20 cellular contexts compared by ENCODE assay signal in the genomic region with DNA sequence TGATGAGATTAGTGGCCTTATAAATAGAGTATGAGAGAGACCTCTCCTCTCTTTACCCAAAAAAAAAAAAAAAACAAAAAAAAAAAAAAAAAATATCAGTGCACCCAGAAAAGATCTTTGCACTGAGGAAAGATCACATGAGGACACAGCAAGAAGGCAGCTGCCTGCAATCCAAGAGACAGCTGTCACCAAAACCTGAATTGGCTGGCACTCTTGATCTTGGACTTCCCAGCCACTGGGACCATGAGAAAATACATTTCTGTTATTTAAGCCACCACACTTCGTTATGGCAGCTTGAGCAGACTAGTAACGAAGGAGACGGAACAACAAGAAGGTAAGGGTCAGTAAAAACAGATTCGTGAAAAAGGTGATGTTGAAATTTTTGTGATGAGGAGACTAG. TPM values are rescaled to one million over a fixed set of nuclear protein-coding genes. Genes with fewer than 3 reads are reported as not detected.
DNase-seq lines count a peak whose midpoint lies in the region; ATAC-seq and TF ChIP-seq lines count a peak whose summit lies in the region.
"Had no signal": no experiment of that assay in that cellular context is flagged by ENCODE, and none has a peak within 500 bp of the region (broad histone marks: within the 10 kb centered on the region; RNA-seq: fewer than 3 reads in every experiment).

No MANE protein-coding gene starts in this region.

- H3K4me1 Mint-ChIP-seq in activated CD4-positive, alpha-beta T cell treated with anti-CD3 and anti-CD28 coated beads, Interleukin-2, amount 10 ng/mL, durations not matched to agents 24 days and 14 days, result peaks cover 8% of the 10 kb centered on the region
- H3K4me1 Mint-ChIP-seq in activated CD4-positive, alpha-beta T cell treated with anti-CD3 and anti-CD28 coated beads, Interleukin-2, amount 10 ng/mL, durations not matched to agents 7 days and 5 days, result peaks cover 6% of the 10 kb centered on the region

- TF ChIP-seq POLR2A in spleen (IDR thresholded peaks at IDR 0.05) (no peak), uterus (IDR thresholded peaks at IDR 0.05) (no peak), prostate gland (IDR thresholded peaks at IDR 0.05) (no peak)

- no peak overlapping the region for H3K9ac ChIP-seq in Karpas-422 (ENCODE audit: low read length)

- H3K79me2 ChIP-seq in Karpas-422 (ENCODE audit: low read length), result no peaks in the 10 kb centered on the region

- H3K4me1 ChIP-seq in Karpas-422 (ENCODE audit: low read length), result peaks cover 6% of the 10 kb centered on the region
- peaks cover 14% of the 10 kb centered on the region for H3K4me1 ChIP-seq in effector memory CD4-positive, alpha-beta T cell (ENCODE audit: control insufficient read depth, insufficient read depth, low read length, poor library complexity, severe bottlenecking)
- peaks cover 0 to 19% (median 5%) of the 10 kb centered on the region in 6 donors for H3K4me1 ChIP-seq in spleen
- no peaks in the 10 kb centered on the region for H3K4me1 ChIP-seq in uterus
- H3K4me1 ChIP-seq in prostate gland (replicated peaks), result no peaks in the 10 kb centered on the region
- H3K4me1 ChIP-seq: BE2C, psoas muscle had no signal

- peaks cover 4% of the 10 kb centered on the region for H3K36me3 Mint-ChIP-seq in activated CD4-positive, alpha-beta T cell treated with anti-CD3 and anti-CD28 coated beads, Interleukin-2, amount 10 ng/mL, durations not matched to agents 24 days and 14 days (ENCODE audit: low read depth)
- H3K36me3 Mint-ChIP-seq in activated CD4-positive, alpha-beta T cell treated with anti-CD3 and anti-CD28 coated beads, Interleukin-2, amount 10 ng/mL, durations not matched to agents 7 days and 5 days (ENCODE audit: low read depth), result peaks cover 3% of the 10 kb centered on the region

- peak overlapping the region; percentile 96 for H2AFZ ChIP-seq in Karpas-422 (ENCODE audit: low read length)

- CTCF ChIA-PET in activated CD4-positive, alpha-beta T cell treated with anti-CD3 and anti-CD28 coated beads, Interleukin-2, amount 10 ng/mL, durations not matched to agents 7 days and 5 days (lab: Charles Lee), result interaction anchor here (1.0 kb wide), 1 partner anchor 18 kb away, joined by 4 read pairs; no protein-coding TSS in a partner anchor

- no peaks in the 10 kb centered on the region for H3K27me3 ChIP-seq in Karpas-422 (ENCODE audit: low read length)
- no peaks in the 10 kb centered on the region for H3K27me3 ChIP-seq in effector memory CD4-positive, alpha-beta T cell (replicated peaks; ENCODE audit: control insufficient read depth, insufficient read depth, low read length, poor library complexity, severe bottlenecking)
- H3K27me3 ChIP-seq in spleen (replicated peaks in 1 of 7), result no peaks in the 10 kb centered on the region
- no peaks in the 10 kb centered on the region for H3K27me3 ChIP-seq in uterus
- no peaks in the 10 kb centered on the region for H3K27me3 ChIP-seq in prostate gland (replicated peaks; ENCODE audit: insufficient read depth)
- H3K27me3 ChIP-seq: BE2C, cardiac muscle cell, SJSA1 had no signal

- intact Hi-C loops in activated CD4-positive, alpha-beta T cell treated with anti-CD3 and anti-CD28 coated beads, Interleukin-2, amount 10 ng/mL, durations not matched to agents 24 days and 14 days (cut with micrococcal nuclease), result loop anchor here (1.0 to 5.0 kb wide), 4 partner anchors 35 to 429 kb away; a partner anchor contains a TSS
- intact Hi-C loops in spleen (cut with DNase I; ENCODE audit: low total_unique reads), result no loop called here
- intact Hi-C loops in uterus (cut with DNase I; ENCODE audit: low total_unique reads), result no loop called here
- intact Hi-C loops in prostate gland (cut with DNase I), result no loop called here

- H3K27ac ChIP-seq in Karpas-422 (ENCODE audit: low read length) (no peak overlapping the region), spleen (peak overlapping the region in 7 of 8 donors; percentile 61 to 81 (median 74)), uterus (no peak overlapping the region), prostate gland (no peak overlapping the region)
- peak overlapping the region; percentile 52 for H3K27ac ChIP-seq in effector memory CD4-positive, alpha-beta T cell (ENCODE audit: insufficient read depth, low read length, poor library complexity, severe bottlenecking)
- H3K27ac ChIP-seq: cardiac muscle cell, psoas muscle, SJSA1 had no signal

- no peak overlapping the region for H3K27ac Mint-ChIP-seq in activated CD4-positive, alpha-beta T cell treated with anti-CD3 and anti-CD28 coated beads, Interleukin-2, amount 10 ng/mL, durations not matched to agents 24 days and 14 days
- no peak overlapping the region for H3K27ac Mint-ChIP-seq in activated CD4-positive, alpha-beta T cell treated with anti-CD3 and anti-CD28 coated beads, Interleukin-2, amount 10 ng/mL, durations not matched to agents 7 days and 5 days
- H3K27ac Mint-ChIP-seq: activated naive CD4-positive, alpha-beta T cell treated with anti-CD3 and anti-CD28 coated beads for 36 hours; HFFc6 had no signal

- H3K4me3 ChIP-seq in Karpas-422 (ENCODE audit: low read length) (peak overlapping the region; percentile 51; the same call in 1 of the 2 replicates), spleen (peak overlapping the region in 3 of 8 donors; percentile 3 to 44 (median 17)), uterus (no peak overlapping the region), prostate gland (no peak overlapping the region)
- H3K4me3 ChIP-seq in effector memory CD4-positive, alpha-beta T cell (ENCODE audit: insufficient read depth, low read depth, low read length, poor library complexity, severe bottlenecking), result peak overlapping the region; percentile 43
- H3K4me3 ChIP-seq: cardiac muscle cell, psoas muscle, SJSA1 had no signal

- WGBS in spleen, 5 donors, result 94 to 98% (median 95%) methylated on average over 4 of the region's 4 CpGs
- WGBS in prostate gland, result 97% methylated on average over 4 of the region's 4 CpGs

- peak overlapping the region; percentile 55 for H3K4me2 ChIP-seq in Karpas-422 (ENCODE audit: low read depth, low read length, poor library complexity, severe bottlenecking)

- no peaks in the 10 kb centered on the region for H3K9me3 ChIP-seq in Karpas-422 (ENCODE audit: low read length)
- H3K9me3 ChIP-seq in effector memory CD4-positive, alpha-beta T cell (ENCODE audit: control insufficient read depth, low read length), result no peaks in the 10 kb centered on the region
- peaks cover 0 to 10% (median 0%) of the 10 kb centered on the region in 8 donors for H3K9me3 ChIP-seq in spleen
- no peaks in the 10 kb centered on the region for H3K9me3 ChIP-seq in uterus
- no peaks in the 10 kb centered on the region for H3K9me3 ChIP-seq in prostate gland
- H3K9me3 ChIP-seq: BE2C, SJSA1 had no signal

- H4K20me1 ChIP-seq in Karpas-422 (ENCODE audit: insufficient read depth, low read depth, low read length), result no peaks in the 10 kb centered on the region

- peaks cover 9% of the 10 kb centered on the region for H3K27me3 Mint-ChIP-seq in activated CD4-positive, alpha-beta T cell treated with anti-CD3 and anti-CD28 coated beads, Interleukin-2, amount 10 ng/mL, durations not matched to agents 24 days and 14 days
- H3K27me3 Mint-ChIP-seq in activated CD4-positive, alpha-beta T cell treated with anti-CD3 and anti-CD28 coated beads, Interleukin-2, amount 10 ng/mL, durations not matched to agents 7 days and 5 days, result no peaks in the 10 kb centered on the region

- peaks cover 13% of the 10 kb centered on the region for H3K9me3 Mint-ChIP-seq in activated CD4-positive, alpha-beta T cell treated with anti-CD3 and anti-CD28 coated beads, Interleukin-2, amount 10 ng/mL, durations not matched to agents 24 days and 14 days
- peaks cover 8% of the 10 kb centered on the region for H3K9me3 Mint-ChIP-seq in activated CD4-positive, alpha-beta T cell treated with anti-CD3 and anti-CD28 coated beads, Interleukin-2, amount 10 ng/mL, durations not matched to agents 7 days and 5 days
- H3K9me3 Mint-ChIP-seq: HFFc6 had no signal

- ATAC-seq in GM19467 (IDR thresholded peaks at IDR 0.05; ENCODE audit: unreplicated experiment), result no peak
- ATAC-seq: psoas muscle had no signal

- peak; percentile 61 for DNase-seq in activated CD4-positive, alpha-beta T cell treated with anti-CD3 and anti-CD28 coated beads, Interleukin-2, amount 10 ng/mL, durations not matched to agents 24 days and 14 days
- no peak for DNase-seq in activated CD4-positive, alpha-beta T cell treated with anti-CD3 and anti-CD28 coated beads, Interleukin-2, amount 10 ng/mL, durations not matched to agents 7 days and 5 days
- DNase-seq in Karpas-422, result no peak
- no peak for DNase-seq in effector memory CD4-positive, alpha-beta T cell
- no peak for DNase-seq in spleen
- no peak for DNase-seq in uterus
- no peak for DNase-seq in prostate gland (ENCODE audit: low spot score)
- DNase-seq: anterior cingulate cortex, BE2C, islet precursor cell, mammary epithelial cell, NCI-H146, NCI-H524, psoas muscle, substantia nigra had no signal

- H3K4me3 Mint-ChIP-seq in activated CD4-positive, alpha-beta T cell treated with anti-CD3 and anti-CD28 coated beads, Interleukin-2, amount 10 ng/mL, durations not matched to agents 24 days and 14 days, result no peak overlapping the region
- no peak overlapping the region for H3K4me3 Mint-ChIP-seq in activated CD4-positive, alpha-beta T cell treated with anti-CD3 and anti-CD28 coated beads, Interleukin-2, amount 10 ng/mL, durations not matched to agents 7 days and 5 days
- H3K4me3 Mint-ChIP-seq: activated naive CD4-positive, alpha-beta T cell treated with anti-CD3 and anti-CD28 coated beads for 36 hours; HFFc6 had no signal

- H3K36me3 ChIP-seq in Karpas-422 (ENCODE audit: insufficient read depth, low read length) (no peaks in the 10 kb centered on the region), spleen (no peaks in the 10 kb centered on the region), uterus (no peaks in the 10 kb centered on the region), prostate gland (no peaks in the 10 kb centered on the region)
- no peaks in the 10 kb centered on the region for H3K36me3 ChIP-seq in effector memory CD4-positive, alpha-beta T cell (ENCODE audit: control insufficient read depth, insufficient read depth, low read length)
- H3K36me3 ChIP-seq: BE2C, cardiac muscle cell, SJSA1 had no signal

- POLR2A ChIA-PET in activated CD4-positive, alpha-beta T cell treated with anti-CD3 and anti-CD28 coated beads, Interleukin-2, amount 10 ng/mL, durations not matched to agents 7 days and 5 days (lab: Charles Lee), result no interaction called here

- TF ChIP-seq CTCF in spleen (IDR thresholded peaks at IDR 0.05 in 8 of 11, conservative IDR thresholded peaks at IDR 0.05 in 3 of 11), result no peak
- TF ChIP-seq CTCF in uterus (IDR thresholded peaks at IDR 0.05), result no peak
- TF ChIP-seq CTCF in prostate gland (IDR thresholded peaks at IDR 0.05), result no peak

- no peaks in the 10 kb centered on the region for H3K9me2 ChIP-seq in Karpas-422 (replicated peaks; ENCODE audit: insufficient read depth, low read length)

RNA-seq across cellular contexts. Expression of a gene that starts 47.0 kb away (rescaled TPM):
- 24.0 and 25.5 TPM in 2 replicates for total RNA-seq in activated CD4-positive, alpha-beta T cell treated with anti-CD3 and anti-CD28 coated beads, Interleukin-2, amount 10 ng/mL, durations not matched to agents 24 days and 14 days
- 10 to 100 TPM; 35.1 to 42.5 TPM for total RNA-seq in activated CD4-positive, alpha-beta T cell treated with anti-CD3 and anti-CD28 coated beads, Interleukin-2, amount 10 ng/mL, durations not matched to agents 7 days and 5 days
- total RNA-seq in Karpas-422 (2014; rRNA removed; shearing (Covaris generic); ENCODE audit: low replicate concordance), result 30.9 and 88.1 TPM in 2 replicates
- total RNA-seq in spleen (10 to 100 TPM; 25.7 to 58.2 (median 40.0) TPM), uterus (100 to 1,000 TPM in 1 of 4 donors, 10 to 100 TPM in 3; 65.4 to 215 (median 76.0) TPM), prostate gland (10 to 100 TPM; 58.5 to 75.5 TPM)
- 1 to 10 TPM; 6.6 to 8.9 (median 7.2) TPM for polyA plus RNA-seq in spleen

Comparison
In these comparisons a context has a peak if more than half of its experiments do, and no peak if none do; other contexts are left out.
1. H3K27ac ChIP-seq: peak in effector memory CD4-positive, alpha-beta T cell (single experiment) and spleen (7 of 8); none in Karpas-422 (single experiment), uterus (0 of 2) and prostate gland (0 of 2).
2. H3K4me3 ChIP-seq: peak in Karpas-422 (single experiment) and effector memory CD4-positive, alpha-beta T cell (single experiment); none in uterus (0 of 2) and prostate gland (0 of 2).